12 cellular contexts compared by ENCODE assay signal in the genomic region with DNA sequence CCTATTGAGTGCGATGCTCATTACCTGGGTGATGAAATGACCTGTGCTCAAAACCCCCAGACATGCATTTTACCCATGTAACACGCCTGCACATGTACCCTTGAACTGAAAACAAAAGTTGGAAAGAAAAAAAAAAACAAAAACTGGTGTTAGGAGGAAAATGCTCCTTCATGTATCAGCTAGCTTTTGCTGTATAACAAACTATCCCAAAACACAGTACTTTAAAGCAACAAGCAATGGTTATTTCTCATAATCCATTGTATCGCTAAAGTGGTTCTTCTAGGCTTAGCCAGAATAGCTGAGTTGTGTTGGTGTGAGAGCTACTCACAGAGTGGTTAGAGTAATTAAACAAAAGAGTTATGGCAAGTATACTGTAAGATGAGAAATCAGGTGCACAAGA. TPM values are rescaled to one million over a fixed set of nuclear protein-coding genes. Genes with fewer than 3 reads are reported as not detected.
"Had no signal": no experiment of that assay in that cellular context is flagged by ENCODE, and none has a peak within 500 bp of the region (broad histone marks: within the 10 kb centered on the region; RNA-seq: fewer than 3 reads in every experiment).

No MANE protein-coding gene starts in this region.

- H3K9ac ChIP-seq: GM23248 had no signal

- H3K27ac ChIP-seq: GM23248 had no signal

- H3K4me2 ChIP-seq: GM23338 had no signal

- H3K36me3 ChIP-seq: HAP-1 had no signal

- H3K4me1 Mint-ChIP-seq: GM23338, H9 had no signal

- ATAC-seq: GM23338, HCT116 had no signal

- H3K4me3 ChIP-seq: GM23248, GM23338, HAP-1 had no signal

- H3K27ac Mint-ChIP-seq: GM23338, H9, HFFc6 had no signal

- H2AFZ ChIP-seq: GM23248, GM23338 had no signal

- H3K9me3 ChIP-seq: HAP-1 had no signal

- H3K9me3 Mint-ChIP-seq: GM23338, HFFc6 had no signal

- H3K4me3 Mint-ChIP-seq: GM23338, H9, HFFc6 had no signal

- FAIRE-seq: H1, H54 had no signal

- H3K4me1 ChIP-seq: HAP-1 had no signal

- DNase-seq: GM23248, GOT3, H7, H9, HCEC 1CT, HFFc6 had no signal

RNA-seq across cellular contexts. Expression of a gene that starts 57.0 kb away (rescaled TPM):
- total RNA-seq: GM23248, GM23338, H1, H4, H7, H9, HFFc6 had no signal
- polyA plus RNA-seq: GM23248, GM23338 had no signal
